1 cellular context compared by ENCODE assay signal in genomic region chr7:129073204-129073603, GRCh38.
TF ChIP-seq lines count a peak whose summit lies in the region.

No MANE protein-coding gene starts in this region.

TF ChIP-seq in GM12878, 131 proteins besides CTCF, POLR2A, EP300 and RAD21:
- TF ChIP-seq, protein P1, sequence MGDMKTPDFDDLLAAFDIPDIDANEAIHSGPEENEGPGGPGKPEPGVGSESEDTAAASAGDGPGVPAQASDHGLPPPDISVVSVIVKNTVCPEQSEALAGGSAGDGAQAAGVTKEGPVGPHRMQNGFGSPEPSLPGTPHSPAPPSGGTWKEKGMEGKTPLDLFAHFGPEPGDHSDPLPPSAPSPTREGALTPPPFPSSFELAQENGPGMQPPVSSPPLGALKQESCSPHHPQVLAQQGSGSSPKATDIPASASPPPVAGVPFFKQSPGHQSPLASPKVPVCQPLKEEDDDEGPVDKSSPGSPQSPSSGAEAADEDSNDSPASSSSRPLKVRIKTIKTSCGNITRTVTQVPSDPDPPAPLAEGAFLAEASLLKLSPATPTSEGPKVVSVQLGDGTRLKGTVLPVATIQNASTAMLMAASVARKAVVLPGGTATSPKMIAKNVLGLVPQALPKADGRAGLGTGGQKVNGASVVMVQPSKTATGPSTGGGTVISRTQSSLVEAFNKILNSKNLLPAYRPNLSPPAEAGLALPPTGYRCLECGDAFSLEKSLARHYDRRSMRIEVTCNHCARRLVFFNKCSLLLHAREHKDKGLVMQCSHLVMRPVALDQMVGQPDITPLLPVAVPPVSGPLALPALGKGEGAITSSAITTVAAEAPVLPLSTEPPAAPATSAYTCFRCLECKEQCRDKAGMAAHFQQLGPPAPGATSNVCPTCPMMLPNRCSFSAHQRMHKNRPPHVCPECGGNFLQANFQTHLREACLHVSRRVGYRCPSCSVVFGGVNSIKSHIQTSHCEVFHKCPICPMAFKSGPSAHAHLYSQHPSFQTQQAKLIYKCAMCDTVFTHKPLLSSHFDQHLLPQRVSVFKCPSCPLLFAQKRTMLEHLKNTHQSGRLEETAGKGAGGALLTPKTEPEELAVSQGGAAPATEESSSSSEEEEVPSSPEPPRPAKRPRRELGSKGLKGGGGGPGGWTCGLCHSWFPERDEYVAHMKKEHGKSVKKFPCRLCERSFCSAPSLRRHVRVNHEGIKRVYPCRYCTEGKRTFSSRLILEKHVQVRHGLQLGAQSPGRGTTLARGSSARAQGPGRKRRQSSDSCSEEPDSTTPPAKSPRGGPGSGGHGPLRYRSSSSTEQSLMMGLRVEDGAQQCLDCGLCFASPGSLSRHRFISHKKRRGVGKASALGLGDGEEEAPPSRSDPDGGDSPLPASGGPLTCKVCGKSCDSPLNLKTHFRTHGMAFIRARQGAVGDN (IDR thresholded peaks at IDR 0.05): no peak
- TF ChIP-seq CREB1 (IDR thresholded peaks at IDR 0.05; ENCODE audit: low read depth) (no peak), YY1 (IDR thresholded peaks at IDR 0.05; ENCODE audit: low read depth, low read length) (no peak), IKZF1 (conservative IDR thresholded peaks at IDR 0.05) (no peak), SMAD5 (IDR thresholded peaks at IDR 0.05; ENCODE audit: low read depth) (no peak), RB1 (IDR thresholded peaks at IDR 0.05; ENCODE audit: borderline replicate concordance) (no peak), ZSCAN29 (IDR thresholded peaks at IDR 0.05) (no peak), TAF1 (IDR thresholded peaks at IDR 0.05; ENCODE audit: borderline replicate concordance, low read depth, low read length) (no peak), ZNF274 (IDR thresholded peaks at IDR 0.05; ENCODE audit: insufficient read depth, insufficient read length) (no peak), NR2C1 (IDR thresholded peaks at IDR 0.05) (no peak), HDGF (IDR thresholded peaks at IDR 0.05) (no peak), CEBPB (IDR thresholded peaks at IDR 0.05; ENCODE audit: borderline replicate concordance in 1 of 2, low read depth in 2 of 2, low read length in 2 of 2) (no peak), GABPA (IDR thresholded peaks at IDR 0.05; ENCODE audit: low read depth) (no peak)
- TF ChIP-seq, protein P2, sequence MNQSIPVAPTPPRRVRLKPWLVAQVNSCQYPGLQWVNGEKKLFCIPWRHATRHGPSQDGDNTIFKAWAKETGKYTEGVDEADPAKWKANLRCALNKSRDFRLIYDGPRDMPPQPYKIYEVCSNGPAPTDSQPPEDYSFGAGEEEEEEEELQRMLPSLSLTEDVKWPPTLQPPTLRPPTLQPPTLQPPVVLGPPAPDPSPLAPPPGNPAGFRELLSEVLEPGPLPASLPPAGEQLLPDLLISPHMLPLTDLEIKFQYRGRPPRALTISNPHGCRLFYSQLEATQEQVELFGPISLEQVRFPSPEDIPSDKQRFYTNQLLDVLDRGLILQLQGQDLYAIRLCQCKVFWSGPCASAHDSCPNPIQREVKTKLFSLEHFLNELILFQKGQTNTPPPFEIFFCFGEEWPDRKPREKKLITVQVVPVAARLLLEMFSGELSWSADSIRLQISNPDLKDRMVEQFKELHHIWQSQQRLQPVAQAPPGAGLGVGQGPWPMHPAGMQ (IDR thresholded peaks at IDR 0.05; ENCODE audit: borderline replicate concordance): no peak
- TF ChIP-seq, protein P3, sequence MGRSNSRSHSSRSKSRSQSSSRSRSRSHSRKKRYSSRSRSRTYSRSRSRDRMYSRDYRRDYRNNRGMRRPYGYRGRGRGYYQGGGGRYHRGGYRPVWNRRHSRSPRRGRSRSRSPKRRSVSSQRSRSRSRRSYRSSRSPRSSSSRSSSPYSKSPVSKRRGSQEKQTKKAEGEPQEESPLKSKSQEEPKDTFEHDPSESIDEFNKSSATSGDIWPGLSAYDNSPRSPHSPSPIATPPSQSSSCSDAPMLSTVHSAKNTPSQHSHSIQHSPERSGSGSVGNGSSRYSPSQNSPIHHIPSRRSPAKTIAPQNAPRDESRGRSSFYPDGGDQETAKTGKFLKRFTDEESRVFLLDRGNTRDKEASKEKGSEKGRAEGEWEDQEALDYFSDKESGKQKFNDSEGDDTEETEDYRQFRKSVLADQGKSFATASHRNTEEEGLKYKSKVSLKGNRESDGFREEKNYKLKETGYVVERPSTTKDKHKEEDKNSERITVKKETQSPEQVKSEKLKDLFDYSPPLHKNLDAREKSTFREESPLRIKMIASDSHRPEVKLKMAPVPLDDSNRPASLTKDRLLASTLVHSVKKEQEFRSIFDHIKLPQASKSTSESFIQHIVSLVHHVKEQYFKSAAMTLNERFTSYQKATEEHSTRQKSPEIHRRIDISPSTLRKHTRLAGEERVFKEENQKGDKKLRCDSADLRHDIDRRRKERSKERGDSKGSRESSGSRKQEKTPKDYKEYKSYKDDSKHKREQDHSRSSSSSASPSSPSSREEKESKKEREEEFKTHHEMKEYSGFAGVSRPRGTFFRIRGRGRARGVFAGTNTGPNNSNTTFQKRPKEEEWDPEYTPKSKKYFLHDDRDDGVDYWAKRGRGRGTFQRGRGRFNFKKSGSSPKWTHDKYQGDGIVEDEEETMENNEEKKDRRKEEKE (IDR thresholded peaks at IDR 0.05): no peak
- TF ChIP-seq, protein P4, sequence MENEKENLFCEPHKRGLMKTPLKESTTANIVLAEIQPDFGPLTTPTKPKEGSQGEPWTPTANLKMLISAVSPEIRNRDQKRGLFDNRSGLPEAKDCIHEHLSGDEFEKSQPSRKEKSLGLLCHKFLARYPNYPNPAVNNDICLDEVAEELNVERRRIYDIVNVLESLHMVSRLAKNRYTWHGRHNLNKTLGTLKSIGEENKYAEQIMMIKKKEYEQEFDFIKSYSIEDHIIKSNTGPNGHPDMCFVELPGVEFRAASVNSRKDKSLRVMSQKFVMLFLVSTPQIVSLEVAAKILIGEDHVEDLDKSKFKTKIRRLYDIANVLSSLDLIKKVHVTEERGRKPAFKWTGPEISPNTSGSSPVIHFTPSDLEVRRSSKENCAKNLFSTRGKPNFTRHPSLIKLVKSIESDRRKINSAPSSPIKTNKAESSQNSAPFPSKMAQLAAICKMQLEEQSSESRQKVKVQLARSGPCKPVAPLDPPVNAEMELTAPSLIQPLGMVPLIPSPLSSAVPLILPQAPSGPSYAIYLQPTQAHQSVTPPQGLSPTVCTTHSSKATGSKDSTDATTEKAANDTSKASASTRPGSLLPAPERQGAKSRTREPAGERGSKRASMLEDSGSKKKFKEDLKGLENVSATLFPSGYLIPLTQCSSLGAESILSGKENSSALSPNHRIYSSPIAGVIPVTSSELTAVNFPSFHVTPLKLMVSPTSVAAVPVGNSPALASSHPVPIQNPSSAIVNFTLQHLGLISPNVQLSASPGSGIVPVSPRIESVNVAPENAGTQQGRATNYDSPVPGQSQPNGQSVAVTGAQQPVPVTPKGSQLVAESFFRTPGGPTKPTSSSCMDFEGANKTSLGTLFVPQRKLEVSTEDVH (IDR thresholded peaks at IDR 0.05; ENCODE audit: low read depth, partially characterized antibody): no peak
- TF ChIP-seq, protein P5, sequence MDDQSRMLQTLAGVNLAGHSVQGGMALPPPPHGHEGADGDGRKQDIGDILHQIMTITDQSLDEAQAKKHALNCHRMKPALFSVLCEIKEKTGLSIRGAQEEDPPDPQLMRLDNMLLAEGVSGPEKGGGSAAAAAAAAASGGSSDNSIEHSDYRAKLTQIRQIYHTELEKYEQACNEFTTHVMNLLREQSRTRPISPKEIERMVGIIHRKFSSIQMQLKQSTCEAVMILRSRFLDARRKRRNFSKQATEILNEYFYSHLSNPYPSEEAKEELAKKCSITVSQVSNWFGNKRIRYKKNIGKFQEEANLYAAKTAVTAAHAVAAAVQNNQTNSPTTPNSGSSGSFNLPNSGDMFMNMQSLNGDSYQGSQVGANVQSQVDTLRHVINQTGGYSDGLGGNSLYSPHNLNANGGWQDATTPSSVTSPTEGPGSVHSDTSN (IDR thresholded peaks at IDR 0.05; ENCODE audit: insufficient replicate concordance, low read depth, low read length): no peak
TF ChIP-seq in GM12878: peak in this region for 0.
